29 cellular contexts compared by ENCODE assay signal in genomic region chr13:29570058-29570654, GRCh38. TPM values are rescaled to one million over a fixed set of nuclear protein-coding genes. Genes with fewer than 3 reads are reported as not detected.
DNase-seq lines count a peak whose midpoint lies in the region; ATAC-seq and TF ChIP-seq lines count a peak whose summit lies in the region.
"Had no signal": no experiment of that assay in that cellular context is flagged by ENCODE, and none has a peak within 500 bp of the region (broad histone marks: within the 10 kb centered on the region; RNA-seq: fewer than 3 reads in every experiment).

No MANE protein-coding gene starts in this region.

- H3K27me3 ChIP-seq in gastroesophageal sphincter, result no peaks in the 10 kb centered on the region
- H3K27me3 ChIP-seq: adrenal gland, BLaER1, brain microvascular endothelial cell, left lung, neutrophil, Peyer's patch, transverse colon had no signal

- no peak for ATAC-seq in gastroesophageal sphincter

- no peak for TF ChIP-seq EP300 in gastroesophageal sphincter (IDR thresholded peaks at IDR 0.05)

- TF ChIP-seq CTCF in HEK293 (tag by site-specific recombination; IDR thresholded peaks at IDR 0.05) (no peak), coronary artery (IDR thresholded peaks at IDR 0.05) (no peak), mesothelial cell of epicardium (IDR thresholded peaks at IDR 0.05; ENCODE audit: unreplicated experiment) (no peak), gastroesophageal sphincter (IDR thresholded peaks at IDR 0.05) (no peak)

- H3K9me3 ChIP-seq in HEK293 (ENCODE audit: control insufficient read depth, insufficient read depth, low read depth, low read length), result no peaks in the 10 kb centered on the region
- H3K9me3 ChIP-seq in gastroesophageal sphincter, result no peaks in the 10 kb centered on the region
- H3K9me3 ChIP-seq: adrenal gland, BLaER1, left lung, neutrophil, Peyer's patch, transverse colon had no signal

- peak; percentile 3 for DNase-seq in CD1c-positive myeloid dendritic cell (ENCODE audit: extremely low spot score)
- peak; percentile 35 for DNase-seq in coronary artery (ENCODE audit: low spot score)
- no peak for DNase-seq in mesothelial cell of epicardium (ENCODE audit: low spot score in 2 of 2, unreplicated experiment in 2 of 2)
- DNase-seq in cerebellum (ENCODE audit: low spot score), result no peak
- no peak for DNase-seq in kidney tubule cell (ENCODE audit: low spot score)
- DNase-seq: activated CD4-positive, alpha-beta T cell treated with anti-CD3 and anti-CD28 coated beads for 48 hours; activated gamma-delta T cell; activated T-cell treated with anti-CD3 and anti-CD28 coated beads, Interleukin-2, amount 50 U/mL, for 24 hours; brain microvascular endothelial cell; cerebellar nuclear complex; DMS53; HCEC 1CT; left lung; midbrain; naive B cell; NCI-H1048; NCI-H2107; NCI-H748 treated with DMSO at 0.1 percent for 48 hours; Peyer's patch; stimulated activated CD4-positive, alpha-beta T cell treated with anti-CD3 and anti-CD28 coated beads, Interleukin-4, amount 100 ng/mL, for 24 hours; T-helper 9 cell had no signal

- POLR2A ChIA-PET in HEK293 (lab: Yijun Ruan, JAX), result interaction anchor here (0.6 kb wide), 1 partner anchor 9 kb away, joined by 3 read pairs; no protein-coding TSS in a partner anchor

- H3K4me1 ChIP-seq in HEK293 (ENCODE audit: control insufficient read depth, insufficient read depth, low read length) (peaks cover 5% of the 10 kb centered on the region; the same call in 1 of the 2 replicates), gastroesophageal sphincter (peaks cover 0 to 58% (median 5%) of the 10 kb centered on the region in 3 donors)

- H3K27me3 Mint-ChIP-seq in mesothelial cell of epicardium (ENCODE audit: low read depth), result no peaks in the 10 kb centered on the region
- H3K27me3 Mint-ChIP-seq: activated T-cell treated with anti-CD3 and anti-CD28 coated beads, Interleukin-2, amount 50 U/mL, for 24 hours; IgD-negative memory B cell; naive B cell had no signal

- no peaks in the 10 kb centered on the region for H3K9me3 Mint-ChIP-seq in mesothelial cell of epicardium
- H3K9me3 Mint-ChIP-seq: activated T-cell treated with anti-CD3 and anti-CD28 coated beads, Interleukin-2, amount 50 U/mL, for 24 hours; IgD-negative memory B cell; naive B cell had no signal

- CTCF ChIA-PET in HEK293 (lab: Yijun Ruan, JAX), result interaction anchor here (0.6 kb wide), 1 partner anchor 245 kb away, joined by 3 read pairs; no protein-coding TSS in a partner anchor

- no peaks in the 10 kb centered on the region for H3K36me3 Mint-ChIP-seq in mesothelial cell of epicardium
- H3K36me3 Mint-ChIP-seq: naive B cell had no signal

- WGBS in gastroesophageal sphincter (ENCODE audit: low coverage in 1 of 2), 2 donors, result 94 to 100% methylated on average over 5 to 13 of the region's 15 CpGs

- 0 out of 2 replicates have a peak overlapping the region, but pooled peaks have one; percentile 16 for H3K27ac ChIP-seq in HEK293 (ENCODE audit: extremely low read depth, low read depth, low read length)
- H3K27ac ChIP-seq in coronary artery, result no peak overlapping the region
- no peak overlapping the region for H3K27ac ChIP-seq in gastroesophageal sphincter
- H3K27ac ChIP-seq: adrenal gland, BLaER1, brain microvascular endothelial cell, left lung, neutrophil, Peyer's patch had no signal

- no peak overlapping the region for H3K4me3 Mint-ChIP-seq in mesothelial cell of epicardium
- H3K4me3 Mint-ChIP-seq: activated T-cell treated with anti-CD3 and anti-CD28 coated beads, Interleukin-2, amount 50 U/mL, for 24 hours; IgD-negative memory B cell; naive B cell had no signal

- peaks cover 33% of the 10 kb centered on the region for H3K4me1 Mint-ChIP-seq in mesothelial cell of epicardium

- no peak overlapping the region for H3K4me3 ChIP-seq in HEK293 (ENCODE audit: low read depth, low read length)
- no peak overlapping the region for H3K4me3 ChIP-seq in coronary artery
- no peak overlapping the region for H3K4me3 ChIP-seq in gastroesophageal sphincter
- H3K4me3 ChIP-seq: adrenal gland, BLaER1, left lung, Peyer's patch, transverse colon had no signal

- no peak for TF ChIP-seq POLR2A in gastroesophageal sphincter (IDR thresholded peaks at IDR 0.05)

- no peaks in the 10 kb centered on the region; a peak in 1 of 3 replicates for H3K36me3 ChIP-seq in HEK293 (ENCODE audit: control insufficient read depth in 2 of 2, insufficient read depth in 1 of 2, low read length in 2 of 2)
- no peaks in the 10 kb centered on the region for H3K36me3 ChIP-seq in gastroesophageal sphincter
- H3K36me3 ChIP-seq: adrenal gland, brain microvascular endothelial cell, left lung, neutrophil, Peyer's patch, transverse colon had no signal

- peak overlapping the region; percentile 73 for H3K27ac Mint-ChIP-seq in mesothelial cell of epicardium
- H3K27ac Mint-ChIP-seq: progenitor cell of endocrine pancreas had no signal

TF ChIP-seq in HEK293, 187 proteins besides CTCF, POLR2A, EP300 and RAD21:
- TF ChIP-seq ZBTB20 (tag by site-specific recombination; IDR thresholded peaks at IDR 0.05) (peak; percentile 42; the same call in 1 of the 2 replicates), ZIC2 (tag by site-specific recombination; IDR thresholded peaks at IDR 0.05) (no peak)
TF ChIP-seq in HEK293: peak in this region for 1.

RNA-seq across cellular contexts. Expression of gene SLC7A1, which starts 25.3 kb away (rescaled TPM):
- total RNA-seq in mesothelial cell of epicardium (19.2 to 22.2 TPM (median 20.0 TPM) in 3 replicates), cerebellum (32.0 TPM), gastroesophageal sphincter (10 to 100 TPM; 13.5 to 33.8 (median 22.1) TPM)

Comparison
In these comparisons a context has a peak if more than half of its experiments do, and no peak if none do; other contexts are left out.
1. DNase-seq: peak in CD1c-positive myeloid dendritic cell (single experiment) and coronary artery (single experiment); none in mesothelial cell of epicardium (0 of 2), cerebellum (single experiment) and kidney tubule cell (single experiment).